ENCODE assay signal across 16 cellular contexts in the genomic region with DNA sequence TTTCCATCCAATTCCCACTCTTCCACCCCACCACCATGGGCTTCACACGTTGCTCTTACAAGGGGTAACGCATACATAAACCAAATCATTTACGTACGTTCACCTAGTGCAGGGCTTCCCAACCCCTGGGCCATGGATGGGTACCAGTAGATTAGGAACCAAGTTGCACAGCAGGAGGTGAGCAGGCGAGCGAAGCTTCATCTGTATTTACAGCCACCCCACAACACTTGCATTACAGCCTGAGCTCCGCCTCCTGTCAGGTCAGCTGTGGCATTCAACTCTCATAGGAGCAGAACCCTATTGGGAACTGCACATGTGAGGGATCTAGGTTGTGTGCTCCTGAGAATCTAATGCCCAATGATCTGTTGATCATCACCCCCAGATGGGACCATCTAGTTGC.
DNase-seq lines count a peak whose midpoint lies in the region; ATAC-seq, FAIRE-seq and TF ChIP-seq lines count a peak whose summit lies in the region.
"Had no signal": no experiment of that assay in that cellular context is flagged by ENCODE, and none has a peak within 500 bp of the region (broad histone marks: within the 10 kb centered on the region; RNA-seq: fewer than 3 reads in every experiment).

No MANE protein-coding gene starts in this region.

- no peaks in the 10 kb centered on the region for H3K79me2 ChIP-seq in HepG2 (ENCODE audit: insufficient read depth, low read length)

- DNase-seq in HepG2 (ENCODE audit: low spot score) (no peak), right lobe of liver (no peak), endothelial cell (ENCODE audit: low spot score) (no peak), osteocyte (ENCODE audit: extremely low spot score, unreplicated experiment) (no peak)
- DNase-seq: activated CD4-positive, CD25-positive, alpha-beta regulatory T cell treated with anti-CD3 and anti-CD28 coated beads, Interleukin-2, amount 50 U/mL, for 72 hours; brain microvascular endothelial cell; effector CD8-positive, alpha-beta T cell; GOT3; NCI-H2081; NCI-H774; stimulated activated CD4-positive, alpha-beta T cell treated with anti-CD3 and anti-CD28 coated beads, Interleukin-1b, Interleukin-23, amount 100 ng/mL, for 48 hours; upper lobe of left lung had no signal

- ATAC-seq in HepG2 (no peak), right lobe of liver (no peak), GM18505 (IDR thresholded peaks at IDR 0.05; ENCODE audit: unreplicated experiment) (no peak), GM19023 (IDR thresholded peaks at IDR 0.05; ENCODE audit: unreplicated experiment) (no peak)

- no peak for TF ChIP-seq RAD21 in HepG2 (CRISPR knock-in tag; IDR thresholded peaks at IDR 0.05)

- no peak overlapping the region for H3K27ac ChIP-seq in HepG2 (ENCODE audit: extremely low read length, insufficient read depth, low read length)
- peak overlapping the region in 1 of 3 donors; percentile 1 for H3K27ac ChIP-seq in right lobe of liver
- peak overlapping the region; percentile 46 for H3K27ac ChIP-seq in thymus (ENCODE audit: low read depth)
- H3K27ac ChIP-seq: brain microvascular endothelial cell had no signal

- H3K27me3 Mint-ChIP-seq in T-helper 1 cell treated with Interleukin-12 subunit alpha and Interleukin-12 subunit beta and Interleukin-4 antibody, amounts not matched to agents 30 μg/mL and 1 μg/mL, for 36 hours (ENCODE audit: low read depth) = no peaks in the 10 kb centered on the region
- H3K27me3 Mint-ChIP-seq in endothelial cell (ENCODE audit: unreplicated experiment) (no peaks in the 10 kb centered on the region), osteocyte (ENCODE audit: unreplicated experiment) (no peaks in the 10 kb centered on the region)

- no peaks in the 10 kb centered on the region for H3K9me3 ChIP-seq in HepG2 (ENCODE audit: low read length)
- no peaks in the 10 kb centered on the region for H3K9me3 ChIP-seq in right lobe of liver
- no peaks in the 10 kb centered on the region for H3K9me3 ChIP-seq in thymus (ENCODE audit: control insufficient read depth)
- H3K9me3 ChIP-seq: upper lobe of left lung had no signal

- peaks cover 56% of the 10 kb centered on the region for H3K36me3 Mint-ChIP-seq in T-helper 1 cell treated with Interleukin-12 subunit alpha and Interleukin-12 subunit beta and Interleukin-4 antibody, amounts not matched to agents 30 μg/mL and 1 μg/mL, for 36 hours (ENCODE audit: low read depth)
- H3K36me3 Mint-ChIP-seq in endothelial cell (ENCODE audit: low read depth, unreplicated experiment) (peaks cover 22% of the 10 kb centered on the region), osteocyte (ENCODE audit: unreplicated experiment) (peaks cover 23% of the 10 kb centered on the region)

- no peak overlapping the region for H3K4me2 ChIP-seq in HepG2 (ENCODE audit: low read depth, low read length)

- CTCF ChIA-PET in HepG2 (lab: Yijun Ruan, JAX; ENCODE audit: low intra/inter-chr PET ratio, low total read pairs) = no interaction called here

- no peak overlapping the region for H2AFZ ChIP-seq in HepG2 (ENCODE audit: low read length)

- H3K36me3 ChIP-seq in HepG2 (replicated peaks in 1 of 2; ENCODE audit: control insufficient read depth in 1 of 2, insufficient read depth in 2 of 2, low read length in 2 of 2) = peaks cover 18 to 47% of the 10 kb centered on the region in 2 experiments
- peaks cover 0 to 21% (median 4%) of the 10 kb centered on the region in 4 donors for H3K36me3 ChIP-seq in right lobe of liver
- H3K36me3 ChIP-seq in thymus (ENCODE audit: control insufficient read depth, insufficient read depth) = no peaks in the 10 kb centered on the region

- POLR2A ChIA-PET in HepG2 (lab: Yijun Ruan, JAX) = interaction anchor here (0.8 kb wide), 1 partner anchor 50 kb away, joined by 3 read pairs; no protein-coding TSS in a partner anchor

- no TSS peak for BruUV-seq in HepG2 (replicated peaks; lab: Mats Ljungman, UMichigan)

- FAIRE-seq in HepG2 (lab: Jason Lieb, UNC) = no peak

- H3K4me3 ChIP-seq in HepG2 (replicated peaks in 1 of 3; ENCODE audit: insufficient read depth in 1 of 3, low read depth in 2 of 3, low read length in 3 of 3) (no peak overlapping the region), right lobe of liver (no peak overlapping the region), thymus (ENCODE audit: low read length) (no peak overlapping the region)
- H3K4me3 ChIP-seq: upper lobe of left lung had no signal

- no peak for TF ChIP-seq EP300 in HepG2 (IDR thresholded peaks at IDR 0.05; ENCODE audit: low read depth in 2 of 2, low read length in 2 of 2)
- TF ChIP-seq EP300 in HepG2 (CRISPR knock-in tag; IDR thresholded peaks at IDR 0.05; ENCODE audit: borderline replicate concordance) = no peak

- in situ Hi-C loops in HepG2 (cut with HindIII; ENCODE audit: extremely low pct_ligation_motif_present, low pct_unique_long_range_greater_than_20kb) = no loop called here

- peak overlapping the region; percentile 13 for H3K27ac Mint-ChIP-seq in T-helper 1 cell treated with Interleukin-12 subunit alpha and Interleukin-12 subunit beta and Interleukin-4 antibody, amounts not matched to agents 30 μg/mL and 1 μg/mL, for 36 hours
- H3K27ac Mint-ChIP-seq in endothelial cell (ENCODE audit: unreplicated experiment) = no peak overlapping the region
- no peak overlapping the region for H3K27ac Mint-ChIP-seq in osteocyte (ENCODE audit: unreplicated experiment)

- no peak for TF ChIP-seq POLR2A in HepG2 (IDR thresholded peaks at IDR 0.05; ENCODE audit: insufficient read depth in 1 of 2, low read depth in 2 of 2, low read length in 2 of 2)
- no peak for TF ChIP-seq POLR2A in right lobe of liver (IDR thresholded peaks at IDR 0.05)
- TF ChIP-seq POLR2A in GM18505 (IDR thresholded peaks at IDR 0.05; ENCODE audit: borderline replicate concordance, extremely low read depth, insufficient read depth, insufficient read length) = no peak

- H3K4me1 ChIP-seq in HepG2 (ENCODE audit: insufficient read depth, low read length) = peaks cover 27% of the 10 kb centered on the region
- peaks cover 0 to 42% (median 9%) of the 10 kb centered on the region in 4 donors for H3K4me1 ChIP-seq in right lobe of liver
- peaks cover 16% of the 10 kb centered on the region for H3K4me1 ChIP-seq in thymus (ENCODE audit: control insufficient read depth, insufficient read depth, low read length)

- peaks cover 50% of the 10 kb centered on the region for H3K4me1 Mint-ChIP-seq in T-helper 1 cell treated with Interleukin-12 subunit alpha and Interleukin-12 subunit beta and Interleukin-4 antibody, amounts not matched to agents 30 μg/mL and 1 μg/mL, for 36 hours (ENCODE audit: low read depth)
- H3K4me1 Mint-ChIP-seq in endothelial cell (ENCODE audit: unreplicated experiment) = peaks cover 25% of the 10 kb centered on the region
- H3K4me1 Mint-ChIP-seq in osteocyte (ENCODE audit: unreplicated experiment) = peaks cover 20% of the 10 kb centered on the region

- TF ChIP-seq CTCF in HepG2 (CRISPR knock-in tag; IDR thresholded peaks at IDR 0.05) (no peak), right lobe of liver (IDR thresholded peaks at IDR 0.05) (no peak), endothelial cell (IDR thresholded peaks at IDR 0.05; ENCODE audit: unreplicated experiment) (no peak), osteocyte (IDR thresholded peaks at IDR 0.05) (no peak)

- no peaks in the 10 kb centered on the region for H3K9me3 Mint-ChIP-seq in T-helper 1 cell treated with Interleukin-12 subunit alpha and Interleukin-12 subunit beta and Interleukin-4 antibody, amounts not matched to agents 30 μg/mL and 1 μg/mL, for 36 hours
- H3K9me3 Mint-ChIP-seq in endothelial cell (ENCODE audit: unreplicated experiment) (no peaks in the 10 kb centered on the region), osteocyte (ENCODE audit: unreplicated experiment) (no peaks in the 10 kb centered on the region)

- no peaks in the 10 kb centered on the region; the same call in 1 of the 2 replicates for H4K20me1 ChIP-seq in HepG2 (ENCODE audit: insufficient read depth, low read length)

- no peak overlapping the region for H3K9ac ChIP-seq in HepG2 (ENCODE audit: insufficient read depth, low read depth, low read length)

- H3K27me3 ChIP-seq in HepG2 (ENCODE audit: control insufficient read depth in 1 of 2, insufficient read depth in 2 of 2, low read length in 2 of 2) (no peaks in the 10 kb centered on the region), right lobe of liver (no peaks in the 10 kb centered on the region), thymus (ENCODE audit: control insufficient read depth, insufficient read depth) (no peaks in the 10 kb centered on the region)
- H3K27me3 ChIP-seq: brain microvascular endothelial cell, upper lobe of left lung had no signal

- intact Hi-C loops in HepG2 (cut with micrococcal nuclease; ENCODE audit: unreplicated experiment) (no loop called here), right lobe of liver (cut with DNase I) (no loop called here)

- 93% methylated on average over 4 of the region's 7 CpGs for WGBS in HepG2 (ENCODE audit: low lambda C conversion rate)
- 85% methylated on average over 4 of the region's 7 CpGs for WGBS in right lobe of liver (ENCODE audit: insufficient coverage, low coverage, low lambda C conversion rate, missing lambda C conversion rate)
- 86% methylated on average over 7 of the region's 7 CpGs for WGBS in thymus

- H3K4me3 Mint-ChIP-seq in T-helper 1 cell treated with Interleukin-12 subunit alpha and Interleukin-12 subunit beta and Interleukin-4 antibody, amounts not matched to agents 30 μg/mL and 1 μg/mL, for 36 hours = peak overlapping the region; percentile 41
- peak overlapping the region; percentile 4 for H3K4me3 Mint-ChIP-seq in endothelial cell (ENCODE audit: unreplicated experiment)
- no peak overlapping the region for H3K4me3 Mint-ChIP-seq in osteocyte (ENCODE audit: unreplicated experiment)

TF ChIP-seq in HepG2, 621 proteins besides CTCF, POLR2A, EP300 and RAD21 (continues in another document):
- no peak for TF ChIP-seq ELF3 (CRISPR knock-in tag; IDR thresholded peaks at IDR 0.05)
- peak; percentile 29 for TF ChIP-seq POLR2G (IDR thresholded peaks at IDR 0.05; ENCODE audit: low read depth, low read length)
- TF ChIP-seq RBM22 (optimal IDR thresholded peaks at IDR 0.05; ENCODE audit: low read length) = peak; percentile 82
